In the genomic region with DNA sequence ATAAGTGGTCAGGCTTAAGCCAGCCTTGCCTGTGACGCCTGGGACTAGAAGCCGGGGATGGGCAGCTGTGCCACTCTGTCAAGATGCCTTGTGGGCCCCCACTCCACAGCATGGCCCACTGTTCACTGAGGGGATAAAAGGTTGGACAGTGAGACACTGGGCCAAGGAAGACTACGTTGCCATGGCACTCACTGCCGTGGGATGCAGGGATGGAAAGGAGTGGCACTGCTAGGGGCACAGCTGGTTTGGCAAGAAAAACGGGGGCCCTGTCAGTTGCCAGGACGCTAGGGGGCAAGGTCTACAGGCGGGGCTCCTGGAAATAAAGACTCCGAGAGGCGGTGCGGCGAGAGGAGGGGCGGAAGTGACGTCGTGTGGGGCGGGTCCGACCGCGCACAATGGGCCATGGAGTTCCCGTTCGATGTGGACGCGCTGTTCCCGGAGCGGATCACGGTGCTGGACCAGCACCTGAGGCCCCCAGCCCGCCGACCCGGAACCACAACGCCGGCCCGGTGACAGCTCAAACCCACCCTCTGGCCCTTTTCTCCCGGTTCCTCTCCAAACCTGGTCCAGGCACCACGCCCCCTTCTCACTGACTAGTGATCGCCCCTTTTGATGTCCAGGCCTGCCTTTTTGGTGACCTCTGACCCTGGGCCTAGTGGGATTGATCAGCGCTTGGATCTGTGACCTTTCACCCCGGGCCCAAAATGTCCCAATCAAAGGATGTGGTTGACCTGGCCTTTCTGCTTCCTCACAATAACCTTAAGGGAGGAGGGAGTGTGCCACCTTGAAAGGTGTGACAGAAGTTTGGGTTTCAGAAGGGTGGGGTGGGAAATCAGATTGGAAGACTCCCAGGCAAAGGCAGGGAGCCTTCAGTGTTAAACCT, we compare ENCODE assay signal across 8 cellular contexts. TPM values are rescaled to one million over a fixed set of nuclear protein-coding genes. Genes with fewer than 3 reads are reported as not detected.
DNase-seq lines count a peak whose midpoint lies in the region; ATAC-seq and TF ChIP-seq lines count a peak whose summit lies in the region.

A gene (plus strand): TSS at position 391 of the 883 bp plus-strand sequence.

- no peaks in the 10 kb centered on the region for H3K9me3 ChIP-seq in Loucy (ENCODE audit: insufficient read depth, low read depth, low read length)
- no peaks in the 10 kb centered on the region for H3K9me3 ChIP-seq in SJSA1 (replicated peaks)
- H3K9me3 ChIP-seq in suprapubic skin: no peaks in the 10 kb centered on the region

- H4K20me1 ChIP-seq in Loucy (ENCODE audit: insufficient read depth, low read length, poor library complexity, severe bottlenecking): no peaks in the 10 kb centered on the region

- H3F3A ChIP-seq in Loucy (ENCODE audit: low read depth): no peaks in the 10 kb centered on the region

- H3K36me3 Mint-ChIP-seq in activated naive CD4-positive, alpha-beta T cell treated with anti-CD3 and anti-CD28 coated beads, Interleukin-2, amount 10 ng/mL, durations not matched to agents 7 days and 5 days: peaks cover 42% of the 10 kb centered on the region

- peak within 1 kb of the TSS; percentile 84 for H2AFZ ChIP-seq in Loucy (ENCODE audit: low read length)

- H3K9me3 Mint-ChIP-seq in activated naive CD4-positive, alpha-beta T cell treated with anti-CD3 and anti-CD28 coated beads, Interleukin-2, amount 10 ng/mL, durations not matched to agents 7 days and 5 days: no peaks in the 10 kb centered on the region

- H3K4me3 ChIP-seq in Loucy (ENCODE audit: low read length, poor library complexity, severe bottlenecking): peak within 1 kb of the TSS; percentile 93
- H3K4me3 ChIP-seq in SJSA1: peak within 1 kb of the TSS; percentile 56
- peak within 1 kb of the TSS; percentile 66 for H3K4me3 ChIP-seq in suprapubic skin

- no peaks in the 10 kb centered on the region for H3K27me3 Mint-ChIP-seq in activated naive CD4-positive, alpha-beta T cell treated with anti-CD3 and anti-CD28 coated beads, Interleukin-2, amount 10 ng/mL, durations not matched to agents 7 days and 5 days

- CTCF ChIA-PET in activated naive CD4-positive, alpha-beta T cell treated with anti-CD3 and anti-CD28 coated beads, Interleukin-2, amount 10 ng/mL, durations not matched to agents 7 days and 5 days (lab: Charles Lee): interaction anchor here (0.9 to 1.4 kb wide), 3 partner anchors 14 to 145 kb away, joined by 3 to 4 read pairs (median 3); no protein-coding TSS in a partner anchor

- DNase-seq in DMS153 (lab: John Stamatoyannopoulos, UW) (peak; percentile 65), SJSA1 (ENCODE audit: low read depth in 1 of 2, low spot score in 2 of 2) (peak; percentile 75 to 88), germinal center (ENCODE audit: low spot score) (peak; percentile 91), occipital lobe (lab: John Stamatoyannopoulos, UW) (peak; percentile 91), suprapubic skin (ENCODE audit: low spot score in 2 of 2) (peak; percentile 95 to 96)
- DNase-seq in activated naive CD4-positive, alpha-beta T cell treated with anti-CD3 and anti-CD28 coated beads, Interleukin-2, amount 10 ng/mL, durations not matched to agents 7 days and 5 days: peak; percentile 94

- TF ChIP-seq CTCF in Loucy (conservative IDR thresholded peaks at IDR 0.05; ENCODE audit: low read length) (peak; percentile 59), suprapubic skin (IDR thresholded peaks at IDR 0.05) (peak; percentile 24 to 25)

- 3% methylated on average over 25 of the region's 36 CpGs for WGBS in suprapubic skin

- peak in 1 of 2 donors; percentile 43 for TF ChIP-seq POLR2A in suprapubic skin (IDR thresholded peaks at IDR 0.05)

- H3K27ac ChIP-seq in SJSA1: peak within 1 kb of the TSS; percentile 64
- peak within 1 kb of the TSS; percentile 92 for H3K27ac ChIP-seq in suprapubic skin

- peak within 1 kb of the TSS; percentile 90 for H3K4me3 Mint-ChIP-seq in activated naive CD4-positive, alpha-beta T cell treated with anti-CD3 and anti-CD28 coated beads, Interleukin-2, amount 10 ng/mL, durations not matched to agents 7 days and 5 days

- peak within 1 kb of the TSS; percentile 97 for H3K27ac Mint-ChIP-seq in activated naive CD4-positive, alpha-beta T cell treated with anti-CD3 and anti-CD28 coated beads, Interleukin-2, amount 10 ng/mL, durations not matched to agents 7 days and 5 days

- H3K79me2 ChIP-seq in Loucy (ENCODE audit: insufficient read depth, low read length): peaks cover 22% of the 10 kb centered on the region; the same call in 1 of the 2 replicates

- peak within 1 kb of the TSS; percentile 98 for H3K4me2 ChIP-seq in Loucy (ENCODE audit: low read depth, low read length, poor library complexity, severe bottlenecking)

- ATAC-seq in GM21786 (IDR thresholded peaks at IDR 0.05; ENCODE audit: unreplicated experiment): peak; percentile 85

- H3K4me1 ChIP-seq in Loucy (ENCODE audit: insufficient read depth, low read length, poor library complexity, severe bottlenecking) (peaks cover 10% of the 10 kb centered on the region), SJSA1 (replicated peaks) (peaks cover 15% of the 10 kb centered on the region), suprapubic skin (peaks cover 19% of the 10 kb centered on the region)

- no peaks in the 10 kb centered on the region for H3K27me3 ChIP-seq in Loucy (ENCODE audit: insufficient read depth, low read length, poor library complexity, severe bottlenecking)
- H3K27me3 ChIP-seq in SJSA1 (replicated peaks): no peaks in the 10 kb centered on the region
- no peaks in the 10 kb centered on the region for H3K27me3 ChIP-seq in suprapubic skin

- no peaks in the 10 kb centered on the region for H3K9me2 ChIP-seq in Loucy (replicated peaks; ENCODE audit: low read depth, low read length)

- peak; percentile 26 for TF ChIP-seq EP300 in suprapubic skin (IDR thresholded peaks at IDR 0.05)

- H3K4me1 Mint-ChIP-seq in activated naive CD4-positive, alpha-beta T cell treated with anti-CD3 and anti-CD28 coated beads, Interleukin-2, amount 10 ng/mL, durations not matched to agents 7 days and 5 days: peaks cover 31% of the 10 kb centered on the region

- H3K9ac ChIP-seq in Loucy (ENCODE audit: low read depth, low read length, poor library complexity, severe bottlenecking): peak within 1 kb of the TSS; percentile 92

- H3K36me3 ChIP-seq in Loucy (ENCODE audit: insufficient read depth, low read length) (peaks cover 23% of the 10 kb centered on the region; the same call in 1 of the 2 replicates), SJSA1 (peaks cover 73% of the 10 kb centered on the region), suprapubic skin (peaks cover 65% of the 10 kb centered on the region)

RNA-seq across cellular contexts. Expression of the gene that starts here (rescaled TPM):
- 0.66 and 3.4 TPM in 2 replicates for total RNA-seq in SJSA1 (2014; rRNA removed; shearing (Covaris generic))
- total RNA-seq in occipital lobe (38.4 TPM), suprapubic skin (10 to 100 TPM in 1 of 4 donors, 1 to 10 TPM in 3; 4.7 to 24.0 (median 7.9) TPM)

Comparison
In these comparisons a context has a peak if more than half of its experiments do, and no peak if none do; other contexts are left out.
1. Peak in every context shown above with its lines: DNase-seq, ATAC-seq, H3K4me3 ChIP-seq and H3K27ac ChIP-seq.